ENCODE assay signal across 7 cellular contexts in genomic region chr1:44739361-44740178, GRCh38. TPM values are rescaled to one million over a fixed set of nuclear protein-coding genes. Genes with fewer than 3 reads are reported as not detected.
DNase-seq lines count a peak whose midpoint lies in the region; ATAC-seq, FAIRE-seq and TF ChIP-seq lines count a peak whose summit lies in the region.

KIF2C (plus strand) TSS chr1:44739837; CDS start chr1:44739933, 96 bp downstream.

- H3K27me3 ChIP-seq in hepatocyte: no peaks in the 10 kb centered on the region

- H3K9me3 ChIP-seq in hepatocyte (ENCODE audit: low read depth): no peaks in the 10 kb centered on the region

- WGBS in hepatocyte (ENCODE audit: low lambda C conversion rate, missing lambda C conversion rate): 4% methylated on average over 57 of the region's 57 CpGs

- FAIRE-seq in GM18507 (lab: Jason Lieb, UNC): peak; percentile 97

- peak within 1 kb of the TSS; percentile 63 for H3K4me3 ChIP-seq in hepatocyte

- TF ChIP-seq CTCF in hepatocyte (IDR thresholded peaks at IDR 0.05; ENCODE audit: poor library complexity): no peak

- H2AFZ ChIP-seq in hepatocyte: peak within 1 kb of the TSS; percentile 79

- peak; percentile 96 for ATAC-seq in HG02981 (IDR thresholded peaks at IDR 0.05; ENCODE audit: unreplicated experiment)

- H3K27ac ChIP-seq in hepatocyte: peak within 1 kb of the TSS; percentile 85

- no peaks in the 10 kb centered on the region for H3K9me2 ChIP-seq in hepatocyte (replicated peaks; ENCODE audit: insufficient read depth)

- no peaks in the 10 kb centered on the region for H3K36me3 ChIP-seq in hepatocyte (replicated peaks; ENCODE audit: insufficient read depth, low read depth)

- peaks cover 10% of the 10 kb centered on the region for H3K79me2 ChIP-seq in hepatocyte

- no peaks in the 10 kb centered on the region for H4K20me1 ChIP-seq in hepatocyte (ENCODE audit: insufficient read depth, poor library complexity, severe bottlenecking)

- DNase-seq in GM18507 (ENCODE audit: extremely low spot score, insufficient read length, low read depth): peak; percentile 97
- peak; percentile 99 for DNase-seq in NCI-H2029 treated with DMSO at 0.1 percent for 48 hours (lab: John Stamatoyannopoulos, UW)
- peak; percentile 93 for DNase-seq in T-helper 9 cell
- peak; percentile 99 for DNase-seq in astrocyte of the hippocampus (ENCODE audit: low read depth, low spot score)
- DNase-seq in hepatocyte (ENCODE audit: low spot score): peak; percentile 99
- peak; percentile 96 for DNase-seq in renal cortical epithelial cell (ENCODE audit: low read depth)

- H3K4me1 ChIP-seq in hepatocyte (ENCODE audit: insufficient read depth): peaks cover 3% of the 10 kb centered on the region

- H3K4me2 ChIP-seq in hepatocyte: peak within 1 kb of the TSS; percentile 83

RNA-seq across cellular contexts. Expression of gene KIF2C, which starts in this region (rescaled TPM):
- 4.1 and 5.8 TPM in 2 replicates for total RNA-seq in hepatocyte
- polyA plus RNA-seq in hepatocyte: 6.7 and 8.8 TPM in 2 replicates
- total RNA-seq in renal cortical epithelial cell: 0.94 and 15.5 TPM in 2 replicates

Comparison
In these comparisons a context has a peak if more than half of its experiments do, and no peak if none do; other contexts are left out.
1. Peak in every context shown above with its lines: DNase-seq, ATAC-seq, H3K4me3 ChIP-seq and H3K27ac ChIP-seq.